In genomic region chr3:187745201-187746058, GRCh38 we compare ENCODE assay signal across 1 cellular context.
A peak's percentile ranks its signal among the peaks of the same experiment; 100 is the strongest.
TF ChIP-seq lines count a peak whose summit lies in the region.

BCL6 (minus strand) TSS chr3:187745468; CDS start chr3:187733693, 11,775 bp downstream.

TF ChIP-seq in GM12878, 131 proteins besides CTCF, POLR2A, EP300 and RAD21 (continued from another document):
- TF ChIP-seq ZNF207 (IDR thresholded peaks at IDR 0.05; ENCODE audit: borderline replicate concordance) (peak; percentile 83; the same call in 1 of the 2 replicates), SMARCA5 (IDR thresholded peaks at IDR 0.05) (0 out of 2 replicates have a peak, but pooled peaks have one; percentile 78), MEF2A (IDR thresholded peaks at IDR 0.05; ENCODE audit: insufficient read depth, low read depth, low read length) (no peak), SP1 (IDR thresholded peaks at IDR 0.05; ENCODE audit: low read depth, low read length) (peak; percentile 64), TBL1XR1 (IDR thresholded peaks at IDR 0.05; ENCODE audit: low read depth, low read length) (no peak), SIX5 (IDR thresholded peaks at IDR 0.05; ENCODE audit: low read depth, low read length, severe bottlenecking) (peak; percentile 41), JUNB (IDR thresholded peaks at IDR 0.05) (no peak; the same call in 1 of the 2 replicates), RCOR1 (conservative IDR thresholded peaks at IDR 0.05; ENCODE audit: low read depth, low read length) (no peak), BCLAF1 (IDR thresholded peaks at IDR 0.05) (peak; percentile 98), JUND (IDR thresholded peaks at IDR 0.05; ENCODE audit: low read depth, low read length) (peak; percentile 98), DPF2 (IDR thresholded peaks at IDR 0.05) (no peak), RUNX3 (IDR thresholded peaks at IDR 0.05; ENCODE audit: low read length) (peak; percentile 57), ZNF384 (IDR thresholded peaks at IDR 0.05; ENCODE audit: borderline replicate concordance, low read depth, low read length) (no peak), FOS (IDR thresholded peaks at IDR 0.05; ENCODE audit: borderline replicate concordance, extremely low read depth, insufficient read length) (no peak), NFIC (IDR thresholded peaks at IDR 0.05; ENCODE audit: low read depth, low read length) (peak; percentile 63; the same call in 1 of the 2 replicates), BHLHE40 (IDR thresholded peaks at IDR 0.05; ENCODE audit: borderline replicate concordance in 1 of 2, low read depth in 2 of 2, low read length in 1 of 2) (peak; percentile 98), NFYA (IDR thresholded peaks at IDR 0.05; ENCODE audit: borderline replicate concordance, low read depth, low read length) (no peak), CREB1 (IDR thresholded peaks at IDR 0.05; ENCODE audit: low read depth) (peak; percentile 83), IRF3 (IDR thresholded peaks at IDR 0.05) (0 out of 2 replicates have a peak, but pooled peaks have one; percentile 15), FOXK2 (IDR thresholded peaks at IDR 0.05) (peak; percentile 99), IKZF1 (conservative IDR thresholded peaks at IDR 0.05) (peak; percentile 53), RAD51 (IDR thresholded peaks at IDR 0.05) (peak; percentile 94), SREBF2 (IDR thresholded peaks at IDR 0.05; ENCODE audit: low read length) (no peak), ZNF24 (IDR thresholded peaks at IDR 0.05) (no peak), STAT3 (IDR thresholded peaks at IDR 0.05; ENCODE audit: low read depth, low read length) (peak; percentile 81; the same call in 1 of the 2 replicates), RB1 (IDR thresholded peaks at IDR 0.05; ENCODE audit: borderline replicate concordance) (peak; percentile 78; the same call in 1 of the 2 replicates), USF2 (IDR thresholded peaks at IDR 0.05; ENCODE audit: borderline replicate concordance, low read depth, low read length) (peak; percentile 84), IKZF2 (IDR thresholded peaks at IDR 0.05) (peak; percentile 17 to 53; a peak in 2 of 4 replicates), STAT1 (conservative IDR thresholded peaks at IDR 0.05) (peak; percentile 90; the same call in 1 of the 2 replicates), SMC3 (IDR thresholded peaks at IDR 0.05; ENCODE audit: borderline replicate concordance, low read length) (no peak), BMI1 (IDR thresholded peaks at IDR 0.05; ENCODE audit: borderline replicate concordance) (peak; percentile 29; the same call in 1 of the 2 replicates), NBN (IDR thresholded peaks at IDR 0.05) (peak; percentile 70), CHD1 (IDR thresholded peaks at IDR 0.05; ENCODE audit: low read depth, low read length) (peak; percentile 99), MTA2 (IDR thresholded peaks at IDR 0.05; ENCODE audit: low read depth) (0 out of 2 replicates have a peak, but pooled peaks have one; percentile 31)
- TF ChIP-seq, protein P1, sequence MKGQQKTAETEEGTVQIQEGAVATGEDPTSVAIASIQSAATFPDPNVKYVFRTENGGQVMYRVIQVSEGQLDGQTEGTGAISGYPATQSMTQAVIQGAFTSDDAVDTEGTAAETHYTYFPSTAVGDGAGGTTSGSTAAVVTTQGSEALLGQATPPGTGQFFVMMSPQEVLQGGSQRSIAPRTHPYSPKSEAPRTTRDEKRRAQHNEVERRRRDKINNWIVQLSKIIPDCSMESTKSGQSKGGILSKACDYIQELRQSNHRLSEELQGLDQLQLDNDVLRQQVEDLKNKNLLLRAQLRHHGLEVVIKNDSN (IDR thresholded peaks at IDR 0.05; ENCODE audit: borderline replicate concordance, extremely low read length, insufficient read depth, low read depth, low read length), result peak; percentile 91
- TF ChIP-seq, protein P2, sequence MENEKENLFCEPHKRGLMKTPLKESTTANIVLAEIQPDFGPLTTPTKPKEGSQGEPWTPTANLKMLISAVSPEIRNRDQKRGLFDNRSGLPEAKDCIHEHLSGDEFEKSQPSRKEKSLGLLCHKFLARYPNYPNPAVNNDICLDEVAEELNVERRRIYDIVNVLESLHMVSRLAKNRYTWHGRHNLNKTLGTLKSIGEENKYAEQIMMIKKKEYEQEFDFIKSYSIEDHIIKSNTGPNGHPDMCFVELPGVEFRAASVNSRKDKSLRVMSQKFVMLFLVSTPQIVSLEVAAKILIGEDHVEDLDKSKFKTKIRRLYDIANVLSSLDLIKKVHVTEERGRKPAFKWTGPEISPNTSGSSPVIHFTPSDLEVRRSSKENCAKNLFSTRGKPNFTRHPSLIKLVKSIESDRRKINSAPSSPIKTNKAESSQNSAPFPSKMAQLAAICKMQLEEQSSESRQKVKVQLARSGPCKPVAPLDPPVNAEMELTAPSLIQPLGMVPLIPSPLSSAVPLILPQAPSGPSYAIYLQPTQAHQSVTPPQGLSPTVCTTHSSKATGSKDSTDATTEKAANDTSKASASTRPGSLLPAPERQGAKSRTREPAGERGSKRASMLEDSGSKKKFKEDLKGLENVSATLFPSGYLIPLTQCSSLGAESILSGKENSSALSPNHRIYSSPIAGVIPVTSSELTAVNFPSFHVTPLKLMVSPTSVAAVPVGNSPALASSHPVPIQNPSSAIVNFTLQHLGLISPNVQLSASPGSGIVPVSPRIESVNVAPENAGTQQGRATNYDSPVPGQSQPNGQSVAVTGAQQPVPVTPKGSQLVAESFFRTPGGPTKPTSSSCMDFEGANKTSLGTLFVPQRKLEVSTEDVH (IDR thresholded peaks at IDR 0.05; ENCODE audit: low read depth, partially characterized antibody), result no peak
- TF ChIP-seq, protein P3, sequence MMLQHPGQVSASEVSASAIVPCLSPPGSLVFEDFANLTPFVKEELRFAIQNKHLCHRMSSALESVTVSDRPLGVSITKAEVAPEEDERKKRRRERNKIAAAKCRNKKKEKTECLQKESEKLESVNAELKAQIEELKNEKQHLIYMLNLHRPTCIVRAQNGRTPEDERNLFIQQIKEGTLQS (IDR thresholded peaks at IDR 0.05; ENCODE audit: borderline replicate concordance, extremely low read depth, low read depth, low read length), result peak; percentile 57; the same call in 1 of the 2 replicates
- TF ChIP-seq, protein P4, sequence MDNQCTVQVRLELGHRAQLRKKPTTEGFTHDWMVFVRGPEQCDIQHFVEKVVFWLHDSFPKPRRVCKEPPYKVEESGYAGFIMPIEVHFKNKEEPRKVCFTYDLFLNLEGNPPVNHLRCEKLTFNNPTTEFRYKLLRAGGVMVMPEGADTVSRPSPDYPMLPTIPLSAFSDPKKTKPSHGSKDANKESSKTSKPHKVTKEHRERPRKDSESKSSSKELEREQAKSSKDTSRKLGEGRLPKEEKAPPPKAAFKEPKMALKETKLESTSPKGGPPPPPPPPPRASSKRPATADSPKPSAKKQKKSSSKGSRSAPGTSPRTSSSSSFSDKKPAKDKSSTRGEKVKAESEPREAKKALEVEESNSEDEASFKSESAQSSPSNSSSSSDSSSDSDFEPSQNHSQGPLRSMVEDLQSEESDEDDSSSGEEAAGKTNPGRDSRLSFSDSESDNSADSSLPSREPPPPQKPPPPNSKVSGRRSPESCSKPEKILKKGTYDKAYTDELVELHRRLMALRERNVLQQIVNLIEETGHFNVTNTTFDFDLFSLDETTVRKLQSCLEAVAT (IDR thresholded peaks at IDR 0.05), result peak; percentile 62
- TF ChIP-seq, protein P5, sequence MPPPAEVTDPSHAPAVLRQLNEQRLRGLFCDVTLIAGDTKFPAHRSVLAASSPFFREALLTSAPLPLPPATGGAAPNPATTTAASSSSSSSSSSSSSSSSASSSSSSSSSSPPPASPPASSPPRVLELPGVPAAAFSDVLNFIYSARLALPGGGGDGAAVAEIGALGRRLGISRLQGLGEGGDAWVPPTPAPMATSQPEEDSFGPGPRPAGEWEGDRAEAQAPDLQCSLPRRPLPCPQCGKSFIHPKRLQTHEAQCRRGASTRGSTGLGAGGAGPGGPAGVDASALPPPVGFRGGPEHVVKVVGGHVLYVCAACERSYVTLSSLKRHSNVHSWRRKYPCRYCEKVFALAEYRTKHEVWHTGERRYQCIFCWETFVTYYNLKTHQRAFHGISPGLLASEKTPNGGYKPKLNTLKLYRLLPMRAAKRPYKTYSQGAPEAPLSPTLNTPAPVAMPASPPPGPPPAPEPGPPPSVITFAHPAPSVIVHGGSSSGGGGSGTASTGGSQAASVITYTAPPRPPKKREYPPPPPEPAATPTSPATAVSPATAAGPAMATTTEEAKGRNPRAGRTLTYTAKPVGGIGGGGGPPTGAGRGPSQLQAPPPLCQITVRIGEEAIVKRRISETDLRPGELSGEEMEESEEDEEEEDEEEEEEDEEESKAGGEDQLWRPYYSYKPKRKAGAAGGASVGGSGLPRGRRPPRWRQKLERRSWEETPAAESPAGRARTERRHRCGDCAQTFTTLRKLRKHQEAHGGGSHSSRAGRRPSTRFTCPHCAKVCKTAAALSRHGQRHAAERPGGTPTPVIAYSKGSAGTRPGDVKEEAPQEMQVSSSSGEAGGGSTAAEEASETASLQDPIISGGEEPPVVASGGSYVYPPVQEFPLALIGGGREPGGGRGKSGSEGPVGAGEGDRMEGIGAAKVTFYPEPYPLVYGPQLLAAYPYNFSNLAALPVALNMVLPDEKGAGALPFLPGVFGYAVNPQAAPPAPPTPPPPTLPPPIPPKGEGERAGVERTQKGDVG (CRISPR knock-in tag; IDR thresholded peaks at IDR 0.05), result no peak
- TF ChIP-seq, protein P6, sequence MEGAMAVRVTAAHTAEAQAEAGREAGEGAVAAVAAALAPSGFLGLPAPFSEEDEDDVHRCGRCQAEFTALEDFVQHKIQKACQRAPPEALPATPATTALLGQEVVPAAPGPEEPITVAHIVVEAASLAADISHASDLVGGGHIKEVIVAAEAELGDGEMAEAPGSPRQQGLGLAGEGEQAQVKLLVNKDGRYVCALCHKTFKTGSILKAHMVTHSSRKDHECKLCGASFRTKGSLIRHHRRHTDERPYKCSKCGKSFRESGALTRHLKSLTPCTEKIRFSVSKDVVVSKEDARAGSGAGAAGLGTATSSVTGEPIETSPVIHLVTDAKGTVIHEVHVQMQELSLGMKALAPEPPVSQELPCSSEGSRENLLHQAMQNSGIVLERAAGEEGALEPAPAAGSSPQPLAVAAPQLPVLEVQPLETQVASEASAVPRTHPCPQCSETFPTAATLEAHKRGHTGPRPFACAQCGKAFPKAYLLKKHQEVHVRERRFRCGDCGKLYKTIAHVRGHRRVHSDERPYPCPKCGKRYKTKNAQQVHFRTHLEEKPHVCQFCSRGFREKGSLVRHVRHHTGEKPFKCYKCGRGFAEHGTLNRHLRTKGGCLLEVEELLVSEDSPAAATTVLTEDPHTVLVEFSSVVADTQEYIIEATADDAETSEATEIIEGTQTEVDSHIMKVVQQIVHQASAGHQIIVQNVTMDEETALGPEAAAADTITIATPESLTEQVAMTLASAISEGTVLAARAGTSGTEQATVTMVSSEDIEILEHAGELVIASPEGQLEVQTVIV (IDR thresholded peaks at IDR 0.05; ENCODE audit: borderline replicate concordance, partially characterized antibody), result peak; percentile 68
- TF ChIP-seq, protein P7, sequence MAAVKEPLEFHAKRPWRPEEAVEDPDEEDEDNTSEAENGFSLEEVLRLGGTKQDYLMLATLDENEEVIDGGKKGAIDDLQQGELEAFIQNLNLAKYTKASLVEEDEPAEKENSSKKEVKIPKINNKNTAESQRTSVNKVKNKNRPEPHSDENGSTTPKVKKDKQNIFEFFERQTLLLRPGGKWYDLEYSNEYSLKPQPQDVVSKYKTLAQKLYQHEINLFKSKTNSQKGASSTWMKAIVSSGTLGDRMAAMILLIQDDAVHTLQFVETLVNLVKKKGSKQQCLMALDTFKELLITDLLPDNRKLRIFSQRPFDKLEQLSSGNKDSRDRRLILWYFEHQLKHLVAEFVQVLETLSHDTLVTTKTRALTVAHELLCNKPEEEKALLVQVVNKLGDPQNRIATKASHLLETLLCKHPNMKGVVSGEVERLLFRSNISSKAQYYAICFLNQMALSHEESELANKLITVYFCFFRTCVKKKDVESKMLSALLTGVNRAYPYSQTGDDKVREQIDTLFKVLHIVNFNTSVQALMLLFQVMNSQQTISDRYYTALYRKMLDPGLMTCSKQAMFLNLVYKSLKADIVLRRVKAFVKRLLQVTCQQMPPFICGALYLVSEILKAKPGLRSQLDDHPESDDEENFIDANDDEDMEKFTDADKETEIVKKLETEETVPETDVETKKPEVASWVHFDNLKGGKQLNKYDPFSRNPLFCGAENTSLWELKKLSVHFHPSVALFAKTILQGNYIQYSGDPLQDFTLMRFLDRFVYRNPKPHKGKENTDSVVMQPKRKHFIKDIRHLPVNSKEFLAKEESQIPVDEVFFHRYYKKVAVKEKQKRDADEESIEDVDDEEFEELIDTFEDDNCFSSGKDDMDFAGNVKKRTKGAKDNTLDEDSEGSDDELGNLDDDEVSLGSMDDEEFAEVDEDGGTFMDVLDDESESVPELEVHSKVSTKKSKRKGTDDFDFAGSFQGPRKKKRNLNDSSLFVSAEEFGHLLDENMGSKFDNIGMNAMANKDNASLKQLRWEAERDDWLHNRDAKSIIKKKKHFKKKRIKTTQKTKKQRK (IDR thresholded peaks at IDR 0.05; ENCODE audit: low read depth, low read length), result no peak
